In genomic region chr5:149264432-149265069, GRCh38 we compare ENCODE assay signal across 9 cellular contexts. TPM values are rescaled to one million over a fixed set of nuclear protein-coding genes. Genes with fewer than 3 reads are reported as not detected.
DNase-seq lines count a peak whose midpoint lies in the region; ATAC-seq, FAIRE-seq and TF ChIP-seq lines count a peak whose summit lies in the region.
"Had no signal": no experiment of that assay in that cellular context is flagged by ENCODE, and none has a peak within 500 bp of the region (broad histone marks: within the 10 kb centered on the region; RNA-seq: fewer than 3 reads in every experiment).

No MANE protein-coding gene starts in this region.

- H4K20me1 ChIP-seq in PC-9 (ENCODE audit: insufficient read depth) (no peaks in the 10 kb centered on the region), GM12878 (ENCODE audit: control insufficient read depth, insufficient read depth) (no peaks in the 10 kb centered on the region)

- H3K79me2 ChIP-seq in PC-9 (ENCODE audit: low read depth) (no peaks in the 10 kb centered on the region), GM12878 (ENCODE audit: control insufficient read depth, insufficient read depth, low read length) (no peaks in the 10 kb centered on the region)

- H3K4me2 ChIP-seq in PC-9 (no peak overlapping the region), GM12878 (ENCODE audit: control insufficient read depth, insufficient read depth) (no peak overlapping the region)

- H2AFZ ChIP-seq in PC-9 (no peak overlapping the region), GM12878 (ENCODE audit: control insufficient read depth, low read depth, low read length) (no peak overlapping the region)

- ATAC-seq in GM19035 (IDR thresholded peaks at IDR 0.05; ENCODE audit: unreplicated experiment) (peak; percentile 89), HG03280 (IDR thresholded peaks at IDR 0.05; ENCODE audit: unreplicated experiment) (peak; percentile 90), GM12878 (peak; percentile 80), HG03460 (IDR thresholded peaks at IDR 0.05; ENCODE audit: unreplicated experiment) (no peak)

- H3K27me3 ChIP-seq in PC-9 (ENCODE audit: insufficient read depth, low read depth) (no peaks in the 10 kb centered on the region), GM12878 (replicated peaks in 1 of 2; ENCODE audit: control insufficient read depth in 2 of 2, insufficient read depth in 2 of 2, low read length in 1 of 2) (no peaks in the 10 kb centered on the region; a peak in 1 of 4 replicates), liver (ENCODE audit: control insufficient read depth in 4 of 4, insufficient read depth in 4 of 4, low read length in 3 of 4) (no peaks in the 10 kb centered on the region)

- H3K9me2 ChIP-seq in PC-9 (ENCODE audit: insufficient read depth): no peaks in the 10 kb centered on the region; the same call in 1 of the 2 replicates

- POLR2A ChIA-PET in PC-9 (lab: Charles Lee; ENCODE audit: unreplicated experiment) (interaction anchor here (0.7 kb wide), 1 partner anchor 229 kb away, joined by 3 read pairs; no protein-coding TSS in a partner anchor), GM12878 (lab: Charles Lee) (no interaction called here)

- H3K9me3 ChIP-seq in PC-9 (ENCODE audit: insufficient read depth, low read depth) (no peaks in the 10 kb centered on the region), GM12878 (replicated peaks; ENCODE audit: control insufficient read depth, insufficient read depth, low read length) (peaks cover 3% of the 10 kb centered on the region; the same call in 2 of the 3 replicates), liver (ENCODE audit: control insufficient read depth in 4 of 4, low read length in 3 of 4) (peaks cover 0 to 3% (median 0%) of the 10 kb centered on the region in 4 donors)

- RAD21 ChIA-PET in GM12878 (lab: Charles Lee; ENCODE audit: unreplicated experiment): no interaction called here

- SMC1A ChIA-PET in GM12878 (lab: Charles Lee; ENCODE audit: uncharacterized antibody, unreplicated experiment): interaction anchor here (0.7 kb wide), 1 partner anchor 15 kb away, joined by 3 read pairs; no protein-coding TSS in a partner anchor

- H3K4me3 ChIP-seq in AG09309 (ENCODE audit: control insufficient read depth, low read depth, low read length) (no peak overlapping the region), PC-9 (no peak overlapping the region), GM12878 (no peak overlapping the region), liver (ENCODE audit: low read depth in 1 of 3, low read length in 3 of 3) (no peak overlapping the region)

- in situ Hi-C loops in GM12878 (cut with MboI): no loop called here

- CTCF ChIA-PET in PC-9 (lab: Charles Lee): interaction anchor here (0.7 to 1.7 kb wide), 9 partner anchors 21 to 534 kb away, joined by 3 to 14 read pairs (median 4); no protein-coding TSS in a partner anchor
- CTCF ChIA-PET in GM12878 (lab: Yijun Ruan, JAX): interaction anchor here (0.6 to 1.5 kb wide), 5 partner anchors 19 to 135 kb away, joined by 3 read pairs; no protein-coding TSS in a partner anchor

- TF ChIP-seq POLR2A in GM12878 (IDR thresholded peaks at IDR 0.05; ENCODE audit: low read depth, low read length): no peak

- TF ChIP-seq RAD21 in GM12878 (IDR thresholded peaks at IDR 0.05; ENCODE audit: insufficient read depth, low read depth, low read length) (peak; percentile 45), liver (IDR thresholded peaks at IDR 0.05) (peak; percentile 78 to 86)

- TF ChIP-seq EP300 in GM12878 (IDR thresholded peaks at IDR 0.05; ENCODE audit: borderline replicate concordance in 1 of 2, control insufficient read depth in 1 of 2, low read depth in 2 of 2, low read length in 2 of 2): no peak

- no peak overlapping the region for H3K9ac ChIP-seq in GM12878 (ENCODE audit: control insufficient read depth, insufficient read depth, low read length)
- no peak overlapping the region for H3K9ac ChIP-seq in liver (ENCODE audit: low read depth in 1 of 2, low read length in 2 of 2)

- FAIRE-seq in GM12878 (lab: Jason Lieb, UNC): no peak
- FAIRE-seq: endometrium had no signal

- DNase-seq in AG09309 (ENCODE audit: low read depth) (no peak), PC-9 (peak in 1 of 2 experiments; percentile 81), GM12878 (ENCODE audit: low read depth, low spot score) (no peak), SKM-1 (lab: John Stamatoyannopoulos, UW; ENCODE audit: unreplicated experiment) (no peak)

- no peaks in the 10 kb centered on the region for H3K36me3 ChIP-seq in PC-9 (ENCODE audit: low read depth)
- no peaks in the 10 kb centered on the region for H3K36me3 ChIP-seq in GM12878 (ENCODE audit: control insufficient read depth in 2 of 2, insufficient read depth in 2 of 2, low read length in 1 of 2)
- H3K36me3 ChIP-seq in liver (ENCODE audit: control insufficient read depth in 4 of 4, insufficient read depth in 3 of 4, low read depth in 1 of 4, low read length in 3 of 4): no peaks in the 10 kb centered on the region

- BruUV-seq in PC-9 (replicated peaks; lab: Mats Ljungman, UMichigan): no TSS peak
- BruUV-seq in GM12878 (replicated peaks; lab: Mats Ljungman, UMichigan): no TSS peak

- intact Hi-C loops in PC-9 (cut with micrococcal nuclease; ENCODE audit: unreplicated experiment): loop anchor here (1.0 to 10.0 kb wide), 10 partner anchors 124 to 1310 kb away; partner anchors contain the start of gene ABLIM3
- intact Hi-C loops in GM12878 (cut with micrococcal nuclease; ENCODE audit: unreplicated experiment): loop anchor here (5.0 kb wide), 2 partner anchors 122 to 522 kb away; partner anchors contain the start of gene ABLIM3

- H3K4me1 ChIP-seq in PC-9 (replicated peaks; ENCODE audit: insufficient read depth) (no peaks in the 10 kb centered on the region), GM12878 (ENCODE audit: control insufficient read depth, insufficient read depth, low read length) (no peaks in the 10 kb centered on the region), liver (ENCODE audit: control insufficient read depth in 4 of 4, insufficient read depth in 4 of 4, low read length in 3 of 4) (peaks cover 0 to 3% (median 0%) of the 10 kb centered on the region in 4 donors)

- H3K27ac ChIP-seq in PC-9 (no peak overlapping the region), GM12878 (ENCODE audit: control insufficient read depth, insufficient read depth) (no peak overlapping the region), liver (ENCODE audit: low read depth in 1 of 2, low read length in 2 of 2) (no peak overlapping the region)

- peak; percentile 47 for TF ChIP-seq CTCF in AG09309 (IDR thresholded peaks at IDR 0.05; ENCODE audit: control insufficient read depth, insufficient read depth, low read depth, low read length, missing control alignments)
- TF ChIP-seq CTCF in PC-9 (conservative IDR thresholded peaks at IDR 0.05): peak; percentile 70
- peak; percentile 44 to 58 (median 45); a peak in 5 of 6 replicates for TF ChIP-seq CTCF in GM12878 (IDR thresholded peaks at IDR 0.05 in 2 of 3, conservative IDR thresholded peaks at IDR 0.05 in 1 of 3; ENCODE audit: control insufficient read depth in 2 of 3, extremely low read depth in 1 of 3, insufficient read depth in 1 of 3, low read depth in 3 of 3, low read length in 3 of 3)
- peak; percentile 73 for TF ChIP-seq CTCF in liver (IDR thresholded peaks at IDR 0.05; ENCODE audit: low read depth, low read length, missing input control)

- under 1% methylated on average over 12 of the region's 12 CpGs for WGBS in GM12878 (ENCODE audit: insufficient coverage, insufficient replicate concordance, low lambda C conversion rate, missing lambda C conversion rate)
- 24% methylated on average over 12 of the region's 12 CpGs for WGBS in liver

- H3F3A ChIP-seq in PC-9 (ENCODE audit: insufficient read depth, low read depth): no peaks in the 10 kb centered on the region; the same call in 1 of the 2 replicates

TF ChIP-seq in GM12878, 131 proteins besides CTCF, POLR2A, EP300 and RAD21:
- TF ChIP-seq SIN3A (IDR thresholded peaks at IDR 0.05; ENCODE audit: low read depth, low read length) (no peak), RUNX3 (IDR thresholded peaks at IDR 0.05; ENCODE audit: low read length) (peak; percentile 41; the same call in 1 of the 2 replicates), NFIC (IDR thresholded peaks at IDR 0.05; ENCODE audit: low read depth, low read length) (no peak)
TF ChIP-seq in GM12878: peak in this region for 1.

TF ChIP-seq in liver, 16 proteins besides CTCF, POLR2A, EP300 and RAD21 (continues in another document):
- TF ChIP-seq, protein P1, sequence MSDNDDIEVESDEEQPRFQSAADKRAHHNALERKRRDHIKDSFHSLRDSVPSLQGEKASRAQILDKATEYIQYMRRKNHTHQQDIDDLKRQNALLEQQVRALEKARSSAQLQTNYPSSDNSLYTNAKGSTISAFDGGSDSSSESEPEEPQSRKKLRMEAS (IDR thresholded peaks at IDR 0.05): no peak
- TF ChIP-seq SP1 (IDR thresholded peaks at IDR 0.05): no peak
- TF ChIP-seq FOXA1 (IDR thresholded peaks at IDR 0.05): no peak
- TF ChIP-seq TAF1 (conservative IDR thresholded peaks at IDR 0.05): no peak

RNA-seq across cellular contexts. Expression of gene AFAP1L1, which starts 7.1 kb away (rescaled TPM):
- total RNA-seq in PC-9 (2021) (9.6 and 13.2 TPM in 2 replicates), GM12878 (2014; rRNA removed) (not detected in 2 replicates), GM12878 (2014; rRNA removed; fragmentation: Illumina TruSeq; extraction: Trizol) (not detected in 2 replicates), GM12878 (2021) (not detected in 2 replicates), liver (10 to 100 TPM in 1 of 2 donors, 1 to 10 TPM in 1; 5.2 to 11.6 TPM)
- not detected in 2 replicates for total RNA-seq in GM12878 (2013; cell fraction: nucleolus; rRNA removed)
- not detected for polyA plus RNA-seq in GM12878 (2011; ENCODE audit: low read depth)
- polyA plus RNA-seq in GM12878 (2011; rRNA removed) (not detected in 2 replicates), GM12878 (2014; fragmentation: Illumina TruSeq; extraction: Trizol) (not detected in 2 replicates), GM12878 (2014; fragmentation: Nextera tagmentation; extraction: Ambion mirVana) (under 1 TPM in 1 of 2 experiments, not detected in 1; 0.11 TPM), GM12878 (2014; rRNA removed) (not detected in 2 replicates), GM12878 (2016; fragmentation: Nextera tagmentation; extraction: Ambion mirVana) (not detected), liver (1 to 10 TPM; 2.1 to 2.8 TPM)
- not detected in 2 replicates for polyA plus RNA-seq in GM12878 (2011; cell fraction: cytosol; rRNA removed)
- polyA plus RNA-seq in GM12878 (2011; cell fraction: nucleus; rRNA removed): not detected in 2 replicates
- 0.06 TPM in 1 of 2 replicates, not detected in the other for polyA plus RNA-seq in GM12878 (2012)
- not detected in 2 replicates for polyA minus RNA-seq in GM12878 (2011; rRNA and poly(A)+ RNA removed)
- not detected in 2 replicates for polyA minus RNA-seq in GM12878 (2011; cell fraction: cytosol; rRNA and poly(A)+ RNA removed)
- polyA minus RNA-seq in GM12878 (2011; cell fraction: nucleus; rRNA and poly(A)+ RNA removed): not detected in 2 replicates

Comparison
In these comparisons a context has a peak if more than half of its experiments do, and no peak if none do; other contexts are left out.
1. RNA of gene AFAP1L1, which starts 7.1 kb away (total RNA-seq): 5.2 to 11.6 TPM in liver and 9.6 to 13.2 TPM in PC-9; not detected in GM12878; every median in the first group is over 4 times any median in the second.
2. Peak in every context shown above with its lines, with median percentiles within 50 percentile points of each other: CTCF ChIP-seq.